ENCODE assay signal across 30 cellular contexts in genomic region chr9:2243666-2244555, GRCh38.
DNase-seq lines count a peak whose midpoint lies in the region; ATAC-seq, FAIRE-seq and TF ChIP-seq lines count a peak whose summit lies in the region.
"Had no signal": no experiment of that assay in that cellular context is flagged by ENCODE, and none has a peak within 500 bp of the region (broad histone marks: within the 10 kb centered on the region; RNA-seq: fewer than 3 reads in every experiment).

No MANE protein-coding gene starts in this region.

- H3K27ac ChIP-seq in cardiac muscle cell (no peak overlapping the region), H1 (ENCODE audit: low read depth, low read length) (no peak overlapping the region), mesendoderm (ENCODE audit: low read depth, low read length) (no peak overlapping the region), brain microvascular endothelial cell (no peak overlapping the region)
- H3K27ac ChIP-seq: 22Rv1, adrenal gland, gastrocnemius medialis, Peyer's patch had no signal

- H2BK120ac ChIP-seq in H1 (replicated peaks; ENCODE audit: low read depth, low read length) (no peak overlapping the region), mesendoderm (ENCODE audit: low read depth, low read length) (no peak overlapping the region)

- WGBS in H1 (ENCODE audit: extremely low coverage in 1 of 2, insufficient coverage in 1 of 2, insufficient read length in 1 of 2, insufficient replicate concordance in 2 of 2, low coverage in 1 of 2, low lambda C conversion rate in 2 of 2, missing lambda C conversion rate in 1 of 2), 2 experiments: 82% methylated on average over 7 of the region's 7 CpGs; no CpG with 5 or more reads in 1 of the 2 experiments
- WGBS in mesendoderm (ENCODE audit: extremely low coverage, insufficient coverage, low lambda C conversion rate): no CpG with 5 or more reads among the region's 7 CpGs

- no peak for TF ChIP-seq POLR2A in H1 (IDR thresholded peaks at IDR 0.05; ENCODE audit: control extremely low read depth in 1 of 2, low read depth in 2 of 2, low read length in 2 of 2)

- H2BK20ac ChIP-seq in H1 (ENCODE audit: low read length): no peak overlapping the region

- peak in 1 of 2 donors; percentile 60 for DNase-seq in cardiac muscle cell (ENCODE audit: low read depth in 1 of 2, low spot score in 1 of 2)
- DNase-seq in left cardiac atrium: no peak
- DNase-seq in H1 (ENCODE audit: low read depth in 1 of 2, low spot score in 2 of 2): no peak
- no peak for DNase-seq in mesendoderm
- no peak for DNase-seq in brain microvascular endothelial cell
- DNase-seq in NCI-H1417 (lab: John Stamatoyannopoulos, UW): no peak
- DNase-seq in T1000 (lab: John Stamatoyannopoulos, UW): no peak
- no peak for DNase-seq in GF-D8 (lab: John Stamatoyannopoulos, UW)
- DNase-seq: activated CD4-positive, alpha-beta T cell treated with anti-CD3 and anti-CD28 coated beads, Interleukin-2, amount 50 U/mL, for 1 hour; activated naive CD4-positive, alpha-beta T cell treated with Interleukin-2 at 50 U/mL for 16 hours; adrenal gland; CD4-positive, alpha-beta T cell; effector memory CD4-positive, alpha-beta T cell; gastrocnemius medialis; H7; hippocampal formation; immature natural killer cell; left ventricle myocardium superior; naive thymus-derived CD4-positive, alpha-beta T cell; NCI-H1092; NCI-H187 treated with DMSO at 0.1 percent for 48 hours; NCI-H526; pancreas; Peyer's patch; retina; SIG-M5; substantia nigra; SW 1271; T-helper 9 cell had no signal

- no peak for TF ChIP-seq EP300 in H1 (IDR thresholded peaks at IDR 0.05; ENCODE audit: borderline replicate concordance in 1 of 2, low read depth in 2 of 2, low read length in 2 of 2)

- ATAC-seq in left cardiac atrium: no peak
- ATAC-seq: gastrocnemius medialis; naive thymus-derived CD4-positive, alpha-beta T cell had no signal

- H3K23me2 ChIP-seq in H1 (ENCODE audit: low read depth, low read length): peaks cover 8% of the 10 kb centered on the region; the same call in 1 of the 2 replicates

- in situ Hi-C loops in brain microvascular endothelial cell (cut with HindIII; ENCODE audit: low pct_ligation_motif_present, low sequenced_read_pairs): no loop called here

- H3K23ac ChIP-seq in H1 (ENCODE audit: insufficient read length) (no peak overlapping the region), mesendoderm (ENCODE audit: low read length) (no peak overlapping the region)

- H3K4me3 ChIP-seq in cardiac muscle cell (no peak overlapping the region), H1 (ENCODE audit: extremely low read depth in 1 of 4, insufficient read depth in 2 of 4, low read depth in 3 of 4, low read length in 4 of 4) (no peak overlapping the region), mesendoderm (ENCODE audit: low read length) (no peak overlapping the region), brain microvascular endothelial cell (ENCODE audit: low read depth, low read length) (no peak overlapping the region)
- H3K4me3 ChIP-seq: adrenal gland, gastrocnemius medialis had no signal

- H4K5ac ChIP-seq in H1 (ENCODE audit: insufficient read length, low read depth, low read length) (no peak overlapping the region), mesendoderm (ENCODE audit: low read length) (no peak overlapping the region)

- POLR2A ChIA-PET in H1 (lab: Charles Lee; ENCODE audit: partially characterized antibody): interaction anchor here (0.9 to 3.0 kb wide), 3 partner anchors 13 to 37 kb away, joined by 4 to 17 read pairs (median 4); no protein-coding TSS in a partner anchor

- no peak overlapping the region for H2AK5ac ChIP-seq in H1 (ENCODE audit: low read depth, low read length)
- no peak overlapping the region for H2AK5ac ChIP-seq in mesendoderm (ENCODE audit: low read length)

- H2BK15ac ChIP-seq in H1 (ENCODE audit: low read length) (no peak overlapping the region), mesendoderm (replicated peaks; ENCODE audit: low read depth) (peak overlapping the region; percentile 42)

- no peak overlapping the region for H2AFZ ChIP-seq in H1 (ENCODE audit: low read length)

- CTCF ChIA-PET in H1 (lab: Charles Lee; ENCODE audit: partially characterized antibody): interaction anchor here (0.7 to 3.5 kb wide), 8 partner anchors 9 to 291 kb away, joined by 3 to 48 read pairs (median 3); no protein-coding TSS in a partner anchor

- no peaks in the 10 kb centered on the region for H3K79me2 ChIP-seq in H1 (ENCODE audit: control insufficient read depth in 1 of 2, insufficient read depth in 2 of 2, low read length in 2 of 2)
- H3K79me2 ChIP-seq in mesendoderm (ENCODE audit: control insufficient read depth, insufficient read depth, low read length): no peaks in the 10 kb centered on the region

- H4K20me1 ChIP-seq in H1 (replicated peaks in 1 of 2; ENCODE audit: control insufficient read depth in 1 of 2, insufficient read depth in 2 of 2, low read length in 2 of 2): no peaks in the 10 kb centered on the region

- H3K9me3 ChIP-seq in cardiac muscle cell (ENCODE audit: low read depth) (no peaks in the 10 kb centered on the region), H1 (ENCODE audit: insufficient read depth in 2 of 2, low read depth in 1 of 2, low read length in 1 of 2) (peaks cover 4 to 5% of the 10 kb centered on the region in 2 experiments; a peak in 3 of 4 replicates)
- H3K9me3 ChIP-seq: adrenal gland, gastrocnemius medialis, pancreas, Peyer's patch had no signal

- peak overlapping the region; percentile 67 for H4K91ac ChIP-seq in H1 (replicated peaks; ENCODE audit: insufficient read length, low read length)

- FAIRE-seq in H1 (lab: Jason Lieb, UNC): no peak
- FAIRE-seq: pancreas had no signal

- H3K4me1 ChIP-seq in cardiac muscle cell (ENCODE audit: low read depth): peaks cover 9% of the 10 kb centered on the region
- H3K4me1 ChIP-seq in H1 (replicated peaks in 1 of 4; ENCODE audit: control insufficient read depth in 3 of 4, insufficient read depth in 4 of 4, low read length in 3 of 4): peaks cover 8 to 17% (median 12%) of the 10 kb centered on the region in 4 experiments
- H3K4me1 ChIP-seq in mesendoderm (ENCODE audit: control insufficient read depth, low read depth, low read length): peaks cover 6% of the 10 kb centered on the region

- H3K56ac ChIP-seq in H1 (replicated peaks; ENCODE audit: insufficient read length, low read depth, low read length): no peak overlapping the region
- H3K56ac ChIP-seq in mesendoderm (ENCODE audit: low read length): no peak overlapping the region

- H3K4me2 ChIP-seq in H1 (ENCODE audit: insufficient read depth in 1 of 2, low read depth in 2 of 2, low read length in 2 of 2) (no peak overlapping the region; a peak in 1 of 4 replicates), mesendoderm (ENCODE audit: low read length) (no peak overlapping the region)

- no peak overlapping the region for H2BK12ac ChIP-seq in H1 (ENCODE audit: low read depth, low read length)

- H3K18ac ChIP-seq in H1 (ENCODE audit: extremely low read depth, low read length): no peak overlapping the region
- H3K18ac ChIP-seq in mesendoderm (ENCODE audit: low read length): no peak overlapping the region

- H4K8ac ChIP-seq in H1 (ENCODE audit: extremely low read depth, insufficient read depth, low read length): no peak overlapping the region
- H4K8ac ChIP-seq in mesendoderm (ENCODE audit: low read depth, low read length): no peak overlapping the region

- H3K4ac ChIP-seq in H1 (replicated peaks; ENCODE audit: insufficient read length, low read depth, low read length) (no peak overlapping the region), mesendoderm (ENCODE audit: low read depth, low read length) (no peak overlapping the region)

- no peak overlapping the region for H2BK5ac ChIP-seq in H1 (ENCODE audit: low read depth, low read length)
- H2BK5ac ChIP-seq in mesendoderm (ENCODE audit: low read length): no peak overlapping the region

- intact Hi-C loops in left cardiac atrium (cut with DNase I): loop anchor here in 1 of 2 donors (10.0 kb wide), 1 partner anchor 89 kb away; no protein-coding TSS in a partner anchor

- H3K9ac ChIP-seq in H1 (replicated peaks in 1 of 4; ENCODE audit: extremely low read depth in 1 of 4, low read depth in 3 of 4, low read length in 3 of 4): no peak overlapping the region
- H3K9ac ChIP-seq in mesendoderm (ENCODE audit: low read length): no peak overlapping the region

- no peaks in the 10 kb centered on the region for H3K79me1 ChIP-seq in H1 (ENCODE audit: low read depth, low read length)
- no peaks in the 10 kb centered on the region for H3K79me1 ChIP-seq in mesendoderm (ENCODE audit: low read length)

- TF ChIP-seq RAD21 in H1 (IDR thresholded peaks at IDR 0.05 in 1 of 2, conservative IDR thresholded peaks at IDR 0.05 in 1 of 2; ENCODE audit: low read depth in 2 of 2, low read length in 2 of 2): no peak

- TF ChIP-seq CTCF in cardiac muscle cell (IDR thresholded peaks at IDR 0.05; ENCODE audit: low read depth, low read length) (peak; percentile 15), H1 (IDR thresholded peaks at IDR 0.05; ENCODE audit: control extremely low read depth in 1 of 3, insufficient read depth in 1 of 3, low read depth in 1 of 3, low read length in 3 of 3) (peak in 1 of 3 experiments; percentile 15; a peak in 1 of 4 replicates), brain microvascular endothelial cell (IDR thresholded peaks at IDR 0.05; ENCODE audit: low read depth, low read length, missing control alignments) (no peak)

- H3K36me3 ChIP-seq in cardiac muscle cell (no peaks in the 10 kb centered on the region), H1 (ENCODE audit: control insufficient read depth in 2 of 4, insufficient read depth in 4 of 4, low read length in 3 of 4) (peaks cover 0 to 3% (median 0%) of the 10 kb centered on the region in 4 experiments; a peak in 1 of 8 replicates), mesendoderm (ENCODE audit: control insufficient read depth, insufficient read depth, low read length) (no peaks in the 10 kb centered on the region), brain microvascular endothelial cell (replicated peaks) (no peaks in the 10 kb centered on the region)
- H3K36me3 ChIP-seq: adrenal gland, gastrocnemius medialis, pancreas, Peyer's patch had no signal

- no peak overlapping the region for H3K14ac ChIP-seq in H1 (ENCODE audit: insufficient read length)

- H3K27me3 ChIP-seq in cardiac muscle cell (no peaks in the 10 kb centered on the region), H1 (replicated peaks in 1 of 4; ENCODE audit: control insufficient read depth in 3 of 4, extremely low read depth in 1 of 4, insufficient read depth in 3 of 4, low read length in 3 of 4) (no peaks in the 10 kb centered on the region), mesendoderm (ENCODE audit: insufficient read depth, low read length, poor library complexity) (no peaks in the 10 kb centered on the region), brain microvascular endothelial cell (replicated peaks) (no peaks in the 10 kb centered on the region)
- H3K27me3 ChIP-seq: adrenal gland, gastrocnemius medialis, pancreas, Peyer's patch had no signal

TF ChIP-seq in H1, 55 proteins besides CTCF, POLR2A, EP300 and RAD21 (continues in another document):
- TF ChIP-seq RFX5 (IDR thresholded peaks at IDR 0.05; ENCODE audit: borderline replicate concordance, low read depth, low read length) (no peak), GABPA (IDR thresholded peaks at IDR 0.05; ENCODE audit: borderline replicate concordance, insufficient read depth, low read length) (no peak), KDM4A (IDR thresholded peaks at IDR 0.05; ENCODE audit: low read depth, low read length, severe bottlenecking) (no peak), CREB1 (IDR thresholded peaks at IDR 0.05) (no peak), FOSL1 (IDR thresholded peaks at IDR 0.05; ENCODE audit: insufficient read depth, low read depth, low read length) (no peak)
